Comparison of ENCODE assay signal across 1 cellular context in genomic region chr1:179996099-179996498, GRCh38.
TF ChIP-seq lines count a peak whose summit lies in the region.

No MANE protein-coding gene starts in this region.

TF ChIP-seq in HepG2, 621 proteins besides CTCF, POLR2A, EP300 and RAD21 (continued from another document):
- TF ChIP-seq ZNF407 (CRISPR knock-in tag; IDR thresholded peaks at IDR 0.05; ENCODE audit: not compliant biosample characterization) (no peak), ZSCAN22 (CRISPR knock-in tag; IDR thresholded peaks at IDR 0.05) (no peak), ZNF143 (CRISPR knock-in tag; IDR thresholded peaks at IDR 0.05) (no peak)
